ENCODE assay signal across 21 cellular contexts in the genomic region with DNA sequence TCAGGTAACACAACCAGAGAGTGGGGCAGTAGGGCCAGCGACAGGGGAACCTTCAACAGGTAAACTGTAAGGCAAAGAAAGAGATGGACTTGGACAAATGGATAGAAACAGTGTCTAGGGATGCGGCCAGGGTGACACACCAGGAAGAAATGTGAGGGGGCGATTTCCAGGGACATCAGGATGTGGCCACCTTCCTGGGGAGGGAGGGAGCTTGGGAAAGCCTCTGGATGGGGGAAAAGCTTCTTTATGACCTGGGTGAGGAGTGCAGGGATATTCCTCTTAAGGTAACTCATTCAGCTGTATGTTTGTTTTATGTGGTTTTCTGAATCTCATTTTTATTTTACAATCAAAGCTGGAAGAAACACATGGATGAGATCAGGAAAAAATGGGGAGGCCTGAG. TPM values are rescaled to one million over a fixed set of nuclear protein-coding genes. Genes with fewer than 3 reads are reported as not detected.
DNase-seq lines count a peak whose midpoint lies in the region; ATAC-seq and TF ChIP-seq lines count a peak whose summit lies in the region.
"Had no signal": no experiment of that assay in that cellular context is flagged by ENCODE, and none has a peak within 500 bp of the region (broad histone marks: within the 10 kb centered on the region; RNA-seq: fewer than 3 reads in every experiment).

No MANE protein-coding gene starts in this region.

- no peak overlapping the region for H2BK12ac ChIP-seq in H9 (ENCODE audit: insufficient read length, low read depth, low read length)

- H2AFZ ChIP-seq in H9 (ENCODE audit: low read length) = no peak overlapping the region

- peak overlapping the region; percentile 54 for H3K4me3 Mint-ChIP-seq in HFFc6
- H3K4me3 Mint-ChIP-seq in H9 = no peak overlapping the region
- H3K4me3 Mint-ChIP-seq: activated naive CD8-positive, alpha-beta T cell treated with anti-CD3 and anti-CD28 coated beads for 36 hours; activated T-cell treated with anti-CD3 and anti-CD28 coated beads, Interleukin-2, amount 50 U/mL, for 4 hours; memory B cell had no signal

- H3K4me1 ChIP-seq in lower lobe of right lung (no peaks in the 10 kb centered on the region), H9 (ENCODE audit: insufficient read depth, low read length) (peaks cover 6% of the 10 kb centered on the region; the same call in 1 of the 2 replicates), Peyer's patch (no peaks in the 10 kb centered on the region)
- H3K4me1 ChIP-seq: gastrocnemius medialis, testis had no signal

- H3K4ac ChIP-seq in H9 (ENCODE audit: low read depth, low read length) = no peak overlapping the region

- DNase-seq in A172 (ENCODE audit: low spot score) = peak; percentile 87
- peak; percentile 29 for DNase-seq in HFFc6
- peak; percentile 39 for DNase-seq in amniotic epithelial cell (ENCODE audit: low read depth)
- DNase-seq in lower lobe of right lung = peak; percentile 9
- DNase-seq in H9 = no peak
- no peak for DNase-seq in dorsolateral prefrontal cortex
- no peak for DNase-seq in Peyer's patch
- DNase-seq: 8988T; activated CD4-positive, alpha-beta T cell treated with anti-CD3 and anti-CD28 coated beads, Interleukin-2, amount 50 U/mL, for 4 hours; activated naive CD8-positive, alpha-beta T cell treated with anti-CD3 and anti-CD28 coated beads for 36 hours; activated T-cell treated with anti-CD3 and anti-CD28 coated beads, Interleukin-2, amount 50 U/mL, for 4 hours; CD8-positive, alpha-beta memory T cell; gastrocnemius medialis; NCI-H1694; right cardiac atrium; stimulated activated CD4-positive, alpha-beta T cell treated with anti-CD3 and anti-CD28 coated beads, Interleukin-2, amount 100 ng/mL, for 48 hours; stimulated activated CD8-positive, alpha-beta memory T cell treated with anti-CD3 and anti-CD28 coated beads, Interleukin-4, amount 100 ng/mL, for 48 hours; testis had no signal

- no peaks in the 10 kb centered on the region for H3K9me3 ChIP-seq in lower lobe of right lung
- H3K9me3 ChIP-seq in H9 (ENCODE audit: control insufficient read depth, low read depth, low read length) = no peaks in the 10 kb centered on the region
- no peaks in the 10 kb centered on the region for H3K9me3 ChIP-seq in Peyer's patch
- H3K9me3 ChIP-seq: gastrocnemius medialis, neutrophil, testis had no signal

- H3K27me3 Mint-ChIP-seq in HFFc6 (ENCODE audit: insufficient read depth) (no peaks in the 10 kb centered on the region; the same call in 1 of the 2 replicates), H9 (ENCODE audit: low read depth) (no peaks in the 10 kb centered on the region)

- H2BK120ac ChIP-seq in H9 (ENCODE audit: low read depth, low read length, poor library complexity, severe bottlenecking) = no peak overlapping the region

- H3K79me2 ChIP-seq in H9 (ENCODE audit: insufficient read depth, low read length) = no peaks in the 10 kb centered on the region

- H3K27ac Mint-ChIP-seq in HFFc6 (peak overlapping the region; percentile 80), H9 (no peak overlapping the region)
- H3K27ac Mint-ChIP-seq: activated naive CD8-positive, alpha-beta T cell treated with anti-CD3 and anti-CD28 coated beads for 36 hours; CD8-positive, alpha-beta memory T cell; memory B cell had no signal

- no peaks in the 10 kb centered on the region for H3K23me2 ChIP-seq in H9 (ENCODE audit: insufficient read length, low read depth, low read length, poor library complexity, severe bottlenecking)

- no peak overlapping the region for H2BK20ac ChIP-seq in H9 (ENCODE audit: low read depth, low read length, poor library complexity, severe bottlenecking)

- H3T11ph ChIP-seq in H9 (ENCODE audit: low read length) = no peak overlapping the region

- H3K4me2 ChIP-seq in H9 (ENCODE audit: insufficient read depth, insufficient read length, low read length) = no peak overlapping the region

- H3K36me3 Mint-ChIP-seq in HFFc6 (ENCODE audit: low read depth) = peaks cover 14% of the 10 kb centered on the region
- H3K36me3 Mint-ChIP-seq in H9 (ENCODE audit: insufficient read depth in 1 of 3, low read depth in 3 of 3) = no peaks in the 10 kb centered on the region; a peak in 1 of 7 replicates
- H3K36me3 Mint-ChIP-seq: activated naive CD8-positive, alpha-beta T cell treated with anti-CD3 and anti-CD28 coated beads for 36 hours; CD8-positive, alpha-beta memory T cell; memory B cell had no signal

- H2BK5ac ChIP-seq in H9 (ENCODE audit: insufficient read length, low read length) = no peak overlapping the region

- no peak overlapping the region for H3K14ac ChIP-seq in H9 (ENCODE audit: insufficient read depth, low read length)

- H2AK5ac ChIP-seq in H9 (ENCODE audit: insufficient read length, low read length) = no peak overlapping the region

- ATAC-seq in lower lobe of right lung (no peak), GM21723 (IDR thresholded peaks at IDR 0.05; ENCODE audit: unreplicated experiment) (no peak)
- ATAC-seq: activated T-cell treated with anti-CD3 and anti-CD28 coated beads, Interleukin-2, amount 50 U/mL, for 4 hours; gastrocnemius medialis had no signal

- intact Hi-C loops in lower lobe of right lung (cut with DNase I) = no loop called here
- intact Hi-C loops in dorsolateral prefrontal cortex (cut with DNase I) = no loop called here

- H3K9me3 Mint-ChIP-seq in HFFc6 = no peaks in the 10 kb centered on the region
- H3K9me3 Mint-ChIP-seq in H9 = no peaks in the 10 kb centered on the region
- H3K9me3 Mint-ChIP-seq: activated naive CD8-positive, alpha-beta T cell treated with anti-CD3 and anti-CD28 coated beads for 36 hours; activated T-cell treated with anti-CD3 and anti-CD28 coated beads, Interleukin-2, amount 50 U/mL, for 4 hours; CD8-positive, alpha-beta memory T cell; memory B cell had no signal

- no peaks in the 10 kb centered on the region for H3K79me1 ChIP-seq in H9 (ENCODE audit: insufficient read depth, low read depth, low read length, poor library complexity, severe bottlenecking)

- H3K23ac ChIP-seq in H9 (ENCODE audit: insufficient read length, low read depth, low read length) = no peak overlapping the region

- no peak overlapping the region for H4K5ac ChIP-seq in H9 (ENCODE audit: insufficient read length, low read depth, low read length)

- H3K4me1 Mint-ChIP-seq in HFFc6 (ENCODE audit: low read depth) (peaks cover 42% of the 10 kb centered on the region), H9 (peaks cover 24 to 32% of the 10 kb centered on the region in 2 experiments)
- H3K4me1 Mint-ChIP-seq: activated naive CD8-positive, alpha-beta T cell treated with anti-CD3 and anti-CD28 coated beads for 36 hours; CD8-positive, alpha-beta memory T cell; memory B cell had no signal

- no peak overlapping the region for H3K56ac ChIP-seq in H9 (ENCODE audit: insufficient read length, low read depth, low read length)

- H3K9ac ChIP-seq in H9 (ENCODE audit: extremely low read depth, insufficient read length, low read length) = no peak overlapping the region

- H3K27ac ChIP-seq in lower lobe of right lung (no peak overlapping the region), H9 (ENCODE audit: insufficient read length, low read depth, low read length) (no peak overlapping the region), dorsolateral prefrontal cortex (no peak overlapping the region), Peyer's patch (no peak overlapping the region)
- H3K27ac ChIP-seq: gastrocnemius medialis, neutrophil, testis had no signal

- TF ChIP-seq CTCF in HFFc6 (IDR thresholded peaks at IDR 0.05) (no peak), lower lobe of right lung (IDR thresholded peaks at IDR 0.05) (no peak), H9 (conservative IDR thresholded peaks at IDR 0.05) (no peak), dorsolateral prefrontal cortex (IDR thresholded peaks at IDR 0.05 in 54 of 56, conservative IDR thresholded peaks at IDR 0.05 in 2 of 56; ENCODE audit: low read depth in 1 of 56, partially characterized antibody in 56 of 56) (no peak), Peyer's patch (IDR thresholded peaks at IDR 0.05) (no peak)

- H2BK15ac ChIP-seq in H9 (ENCODE audit: low read depth, low read length) = no peak overlapping the region

- WGBS in H9 (ENCODE audit: extremely low coverage, insufficient read length, low lambda C conversion rate) = no CpG with 5 or more reads among the region's 3 CpGs

- H3K18ac ChIP-seq in H9 (ENCODE audit: insufficient read length, low read depth, low read length) = no peak overlapping the region

- H3K4me3 ChIP-seq in lower lobe of right lung (no peak overlapping the region), dorsolateral prefrontal cortex (no peak overlapping the region), Peyer's patch (no peak overlapping the region)
- H3K4me3 ChIP-seq: gastrocnemius medialis, testis had no signal

- H3K27me3 ChIP-seq in lower lobe of right lung (ENCODE audit: low read depth) (no peaks in the 10 kb centered on the region), H9 (ENCODE audit: insufficient read depth, low read length) (no peaks in the 10 kb centered on the region), dorsolateral prefrontal cortex (no peaks in the 10 kb centered on the region), Peyer's patch (no peaks in the 10 kb centered on the region)
- H3K27me3 ChIP-seq: gastrocnemius medialis, testis had no signal

- no peak overlapping the region for H4K8ac ChIP-seq in H9 (replicated peaks; ENCODE audit: insufficient read length, low read depth, low read length)

- H4K91ac ChIP-seq in H9 (ENCODE audit: insufficient read length, low read depth, low read length) = no peak overlapping the region

- no peak for TF ChIP-seq POLR2A in Peyer's patch (IDR thresholded peaks at IDR 0.05)

- no peaks in the 10 kb centered on the region for H4K20me1 ChIP-seq in H9 (ENCODE audit: control insufficient read depth, insufficient read depth, insufficient read length)

- H3K36me3 ChIP-seq in lower lobe of right lung = no peaks in the 10 kb centered on the region
- H3K36me3 ChIP-seq in Peyer's patch = no peaks in the 10 kb centered on the region
- H3K36me3 ChIP-seq: gastrocnemius medialis, neutrophil had no signal

RNA-seq across cellular contexts. Expression of a gene that starts 11.9 kb away (rescaled TPM):
- total RNA-seq in A172 (2014; rRNA removed; shearing (Covaris generic)) = 0.43 and 1.2 TPM in 2 replicates
- total RNA-seq in HFFc6 (2021; fragmentation: NEBNext Ultra II Directional; extraction: Animal tissue kit (Norgen Biotek cat#: 25700)) = 1 to 10 TPM; 5.4 to 8.8 (median 8.2) TPM
- total RNA-seq in lower lobe of right lung (0.71 TPM), H9 (2021) (0.33 and 0.57 TPM in 2 replicates), dorsolateral prefrontal cortex (1 to 10 TPM in 60 of 120 experiments, under 1 TPM in 47, not detected in 13; 0.39 to 2.8 (median 1.1) TPM), Peyer's patch (not detected)
- total RNA-seq: activated naive CD8-positive, alpha-beta T cell treated with anti-CD3 and anti-CD28 coated beads for 36 hours; activated T-cell treated with anti-CD3 and anti-CD28 coated beads, Interleukin-2, amount 50 U/mL, for 4 hours; CD8-positive, alpha-beta memory T cell; gastrocnemius medialis had no signal

Comparison
In these comparisons a context has a peak if more than half of its experiments do, and no peak if none do; other contexts are left out.
1. DNase-seq: peak in A172 (single experiment), HFFc6 (single experiment), amniotic epithelial cell (single experiment) and lower lobe of right lung (single experiment); none in H9 (single experiment), dorsolateral prefrontal cortex (0 of 10) and Peyer's patch (0 of 3).